In the genomic region with DNA sequence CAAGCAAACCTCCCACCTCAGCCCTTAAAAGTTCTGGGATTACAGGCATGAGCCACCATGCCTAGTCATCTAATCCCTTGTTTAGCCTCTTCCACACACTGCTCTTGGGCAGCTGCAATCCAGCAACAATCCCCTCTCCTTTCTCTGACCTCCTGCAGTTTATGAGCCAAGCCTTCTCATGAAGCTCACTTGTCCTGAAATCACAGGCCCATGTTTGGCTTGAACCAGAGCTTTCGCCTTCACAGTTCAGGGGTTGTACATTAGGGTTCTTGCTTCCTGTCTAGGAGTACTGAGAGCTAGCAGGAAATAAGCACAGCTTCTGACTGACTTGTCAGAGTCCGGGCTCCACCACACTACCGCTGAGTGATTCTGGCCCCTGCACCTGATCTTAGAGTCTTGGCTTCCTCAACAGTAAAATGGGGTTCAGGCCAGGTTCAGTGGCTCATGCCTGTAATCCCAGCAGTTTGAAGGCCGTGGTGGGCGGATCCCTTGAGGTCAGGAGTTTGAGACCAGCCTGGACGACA, we compare ENCODE assay signal across 8 cellular contexts. TPM values are rescaled to one million over a fixed set of nuclear protein-coding genes. Genes with fewer than 3 reads are reported as not detected.
DNase-seq lines count a peak whose midpoint lies in the region; ATAC-seq and TF ChIP-seq lines count a peak whose summit lies in the region.

No MANE protein-coding gene starts in this region.

- H3K27me3 ChIP-seq in WERI-Rb-1 (ENCODE audit: insufficient read depth, low read depth, severe bottlenecking), result no peaks in the 10 kb centered on the region
- H3K27me3 ChIP-seq in vagina, result no peaks in the 10 kb centered on the region
- no peaks in the 10 kb centered on the region for H3K27me3 ChIP-seq in MG63

- intact Hi-C loops in vagina (cut with DNase I), result no loop called here

- DNase-seq in WERI-Rb-1, result peak; percentile 69
- DNase-seq in naive thymus-derived CD8-positive, alpha-beta T cell, result peak in 7 of 10 donors; percentile 3 to 58 (median 33)
- no peak for DNase-seq in vagina (ENCODE audit: extremely low spot score in 2 of 2)
- no peak for DNase-seq in NCI-H2227 (lab: John Stamatoyannopoulos, UW; ENCODE audit: unreplicated experiment)
- no peak for DNase-seq in MG63
- no peak for DNase-seq in NCI-H128 (lab: John Stamatoyannopoulos, UW; ENCODE audit: unreplicated experiment)

- H3K9me3 ChIP-seq in WERI-Rb-1 (ENCODE audit: severe bottlenecking), result no peaks in the 10 kb centered on the region
- H3K9me3 ChIP-seq in vagina, result no peaks in the 10 kb centered on the region
- no peaks in the 10 kb centered on the region for H3K9me3 ChIP-seq in MG63

- H3K36me3 Mint-ChIP-seq in naive thymus-derived CD8-positive, alpha-beta T cell, result no peaks in the 10 kb centered on the region

- H3K36me3 ChIP-seq in WERI-Rb-1, result no peaks in the 10 kb centered on the region
- no peaks in the 10 kb centered on the region for H3K36me3 ChIP-seq in vagina
- no peaks in the 10 kb centered on the region for H3K36me3 ChIP-seq in MG63

- ATAC-seq in GM18858 (IDR thresholded peaks at IDR 0.05; ENCODE audit: unreplicated experiment) (peak; percentile 88), HG02678 (IDR thresholded peaks at IDR 0.05; ENCODE audit: unreplicated experiment) (peak; percentile 90)
- ATAC-seq in naive thymus-derived CD8-positive, alpha-beta T cell, result peak; percentile 100

- H3K4me3 ChIP-seq in WERI-Rb-1 (ENCODE audit: low read depth, low read length) (no peak overlapping the region), vagina (no peak overlapping the region), MG63 (no peak overlapping the region)

- no peak for TF ChIP-seq POLR2A in vagina (IDR thresholded peaks at IDR 0.05)

- no peaks in the 10 kb centered on the region for H3K4me1 ChIP-seq in vagina

- peak overlapping the region; percentile 86 to 100 (median 96) for H3K27ac Mint-ChIP-seq in naive thymus-derived CD8-positive, alpha-beta T cell

- TF ChIP-seq CTCF in WERI-Rb-1 (IDR thresholded peaks at IDR 0.05; ENCODE audit: low read depth, low read length) (no peak), vagina (IDR thresholded peaks at IDR 0.05) (no peak)

- H3K27me3 Mint-ChIP-seq in naive thymus-derived CD8-positive, alpha-beta T cell, result no peaks in the 10 kb centered on the region

- POLR2A ChIA-PET in naive thymus-derived CD8-positive, alpha-beta T cell (lab: Charles Lee), result interaction anchor here (0.6 to 2.2 kb wide), 13 partner anchors 10 to 143 kb away, joined by 3 to 36 read pairs (median 6); a partner anchor contains a TSS

- H3K4me3 Mint-ChIP-seq in naive thymus-derived CD8-positive, alpha-beta T cell, result peak overlapping the region in 9 of 10 donors; percentile 48 to 80 (median 61)

- H3K4me1 Mint-ChIP-seq in naive thymus-derived CD8-positive, alpha-beta T cell, result peaks cover 7 to 18% (median 13%) of the 10 kb centered on the region in 4 donors

- H3K9me3 Mint-ChIP-seq in naive thymus-derived CD8-positive, alpha-beta T cell, result no peaks in the 10 kb centered on the region

- H3K27ac ChIP-seq in WERI-Rb-1, result peak overlapping the region; percentile 67
- no peak overlapping the region for H3K27ac ChIP-seq in vagina

RNA-seq across cellular contexts. Expression of a gene that starts 16.3 kb away (rescaled TPM):
- total RNA-seq in naive thymus-derived CD8-positive, alpha-beta T cell, result 10 to 100 TPM; 25.3 to 25.8 TPM
- 10 to 100 TPM; 32.7 to 54.9 (median 38.0) TPM for polyA plus RNA-seq in naive thymus-derived CD8-positive, alpha-beta T cell
- total RNA-seq in vagina, result 44.9 TPM
- 34.5 and 60.8 TPM in 2 replicates for total RNA-seq in MG63 (2014; rRNA removed; shearing (Covaris generic); ENCODE audit: low replicate concordance)

RNA-seq across cellular contexts. Expression of a gene that starts 26.4 kb away (rescaled TPM):
- 100 to 1,000 TPM; 206 to 213 TPM for total RNA-seq in naive thymus-derived CD8-positive, alpha-beta T cell
- polyA plus RNA-seq in naive thymus-derived CD8-positive, alpha-beta T cell, result 100 to 1,000 TPM; 230 to 253 (median 237) TPM
- 56.2 TPM for total RNA-seq in vagina
- 72.9 and 85.2 TPM in 2 replicates for total RNA-seq in MG63 (2014; rRNA removed; shearing (Covaris generic); ENCODE audit: low replicate concordance)

RNA-seq across cellular contexts. Expression of a gene that starts 28.5 kb away (rescaled TPM):
- total RNA-seq in naive thymus-derived CD8-positive, alpha-beta T cell, result 10 to 100 TPM; 16.9 to 23.1 TPM
- 10 to 100 TPM in 1 of 3 donors, 1 to 10 TPM in 2; 7.5 to 20.0 (median 9.2) TPM for polyA plus RNA-seq in naive thymus-derived CD8-positive, alpha-beta T cell
- 14.2 TPM for total RNA-seq in vagina
- 0.05 and 0.46 TPM in 2 replicates for total RNA-seq in MG63 (2014; rRNA removed; shearing (Covaris generic); ENCODE audit: low replicate concordance)

RNA-seq across cellular contexts. Expression of a gene that starts 31.8 kb away (rescaled TPM):
- total RNA-seq in naive thymus-derived CD8-positive, alpha-beta T cell, result 10 to 100 TPM; 46.1 to 47.3 TPM
- polyA plus RNA-seq in naive thymus-derived CD8-positive, alpha-beta T cell, result 10 to 100 TPM; 17.1 to 22.8 (median 19.4) TPM
- total RNA-seq in vagina, result 11.8 TPM
- total RNA-seq in MG63 (2014; rRNA removed; shearing (Covaris generic); ENCODE audit: low replicate concordance), result 10.3 and 12.0 TPM in 2 replicates

Comparison
In these comparisons a context has a peak if more than half of its experiments do, and no peak if none do; other contexts are left out.
1. DNase-seq: peak in WERI-Rb-1 (single experiment) and naive thymus-derived CD8-positive, alpha-beta T cell (7 of 10); none in vagina (0 of 2), NCI-H2227 (single experiment), MG63 (single experiment) and NCI-H128 (single experiment).
2. RNA of a gene that starts 28.5 kb away (total RNA-seq): 16.9 to 23.1 TPM in naive thymus-derived CD8-positive, alpha-beta T cell and 14.2 TPM in vagina (single experiment); 0.05 to 0.46 TPM in MG63; every median in the first group is over 10 times any median in the second.
3. Peak in every context shown above with its lines, with median percentiles within 50 percentile points of each other: ATAC-seq.